In genomic region chr6:130099119-130099518, GRCh38 we compare ENCODE assay signal across 28 cellular contexts.
"Had no signal": no experiment of that assay in that cellular context is flagged by ENCODE, and none has a peak within 500 bp of the region (broad histone marks: within the 10 kb centered on the region; RNA-seq: fewer than 3 reads in every experiment).

No MANE protein-coding gene starts in this region.

- H3K27me3 ChIP-seq: MG63 had no signal

- H3K4me2 ChIP-seq: KMS-11 had no signal

- H3K4me3 ChIP-seq: MG63 had no signal

- H3K27ac ChIP-seq: KMS-11 had no signal

- DNase-seq: Karpas-422, Kasumi-1, MG63, MM.1S, NCI-H1048, NCI-H1092, NCI-H1092 treated with DMSO at 0.1 percent for 48 hours, NCI-H1105, NCI-H1417 treated with DMSO at 0.1 percent for 48 hours, NCI-H1436, NCI-H1436 treated with DMSO at 0.1 percent for 48 hours, NCI-H1694, NCI-H1694 treated with DMSO at 0.1 percent for 48 hours, NCI-H1930, NCI-H2029, NCI-H2029 treated with DMSO at 0.1 percent for 48 hours, NCI-H2081, NCI-H2081 treated with DMSO at 0.1 percent for 48 hours, NCI-H2107, NCI-H2171, NCI-H2171 treated with DMSO at 0.1 percent for 48 hours, NCI-H2227 treated with DMSO at 0.1 percent for 48 hours, NCI-H226, NCI-H345, NCI-H446, NCI-H446 treated with DMSO at 0.1 percent for 48 hours, NCI-H510A had no signal

- H3K36me3 ChIP-seq: MG63 had no signal

- H3K9ac ChIP-seq: KMS-11 had no signal

- H3K9me3 ChIP-seq: MG63 had no signal
